ENCODE assay signal across 1 cellular context in the genomic region with DNA sequence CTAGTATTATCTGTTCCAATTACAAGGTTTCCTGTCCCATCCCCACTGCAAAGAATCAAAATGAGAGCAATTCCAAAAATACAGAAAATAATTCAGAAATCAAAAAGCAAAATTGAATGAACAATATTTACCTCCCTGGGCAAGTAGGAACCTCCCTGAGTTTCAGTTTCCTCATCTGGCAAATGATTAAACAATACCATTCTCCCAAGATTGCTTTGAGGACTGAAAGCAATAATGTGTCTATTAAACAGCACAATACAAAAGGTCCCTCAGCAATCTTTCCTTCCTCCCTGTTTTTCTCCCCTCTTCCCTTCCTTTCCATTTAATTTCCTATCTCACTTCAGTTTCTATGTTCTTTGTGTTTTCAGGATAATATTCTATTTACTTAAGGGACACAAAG.
TF ChIP-seq lines count a peak whose summit lies in the region.

No MANE protein-coding gene starts in this region.

TF ChIP-seq in SK-N-SH, 30 proteins besides CTCF, POLR2A, EP300 and RAD21 (continued from another document):
- TF ChIP-seq RFX5 (IDR thresholded peaks at IDR 0.05; ENCODE audit: low read length) (no peak), FOXM1 (IDR thresholded peaks at IDR 0.05; ENCODE audit: low read depth) (no peak), MEF2A (IDR thresholded peaks at IDR 0.05; ENCODE audit: borderline replicate concordance, low read depth) (no peak), FOXJ3 (CRISPR knock-in tag; IDR thresholded peaks at IDR 0.05) (no peak), YY1 (IDR thresholded peaks at IDR 0.05; ENCODE audit: low read depth) (no peak), GATA2 (CRISPR knock-in tag; IDR thresholded peaks at IDR 0.05) (no peak), CHD2 (IDR thresholded peaks at IDR 0.05; ENCODE audit: low read length, partially characterized antibody) (no peak), MXI1 (IDR thresholded peaks at IDR 0.05; ENCODE audit: low read depth, low read length) (no peak)
- TF ChIP-seq, protein P1, sequence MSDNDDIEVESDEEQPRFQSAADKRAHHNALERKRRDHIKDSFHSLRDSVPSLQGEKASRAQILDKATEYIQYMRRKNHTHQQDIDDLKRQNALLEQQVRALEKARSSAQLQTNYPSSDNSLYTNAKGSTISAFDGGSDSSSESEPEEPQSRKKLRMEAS (IDR thresholded peaks at IDR 0.05; ENCODE audit: low read depth), result no peak
- TF ChIP-seq, protein P2, sequence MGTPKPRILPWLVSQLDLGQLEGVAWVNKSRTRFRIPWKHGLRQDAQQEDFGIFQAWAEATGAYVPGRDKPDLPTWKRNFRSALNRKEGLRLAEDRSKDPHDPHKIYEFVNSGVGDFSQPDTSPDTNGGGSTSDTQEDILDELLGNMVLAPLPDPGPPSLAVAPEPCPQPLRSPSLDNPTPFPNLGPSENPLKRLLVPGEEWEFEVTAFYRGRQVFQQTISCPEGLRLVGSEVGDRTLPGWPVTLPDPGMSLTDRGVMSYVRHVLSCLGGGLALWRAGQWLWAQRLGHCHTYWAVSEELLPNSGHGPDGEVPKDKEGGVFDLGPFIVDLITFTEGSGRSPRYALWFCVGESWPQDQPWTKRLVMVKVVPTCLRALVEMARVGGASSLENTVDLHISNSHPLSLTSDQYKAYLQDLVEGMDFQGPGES (IDR thresholded peaks at IDR 0.05; ENCODE audit: low read depth, low read length), result no peak
